8 cellular contexts compared by ENCODE assay signal in the genomic region with DNA sequence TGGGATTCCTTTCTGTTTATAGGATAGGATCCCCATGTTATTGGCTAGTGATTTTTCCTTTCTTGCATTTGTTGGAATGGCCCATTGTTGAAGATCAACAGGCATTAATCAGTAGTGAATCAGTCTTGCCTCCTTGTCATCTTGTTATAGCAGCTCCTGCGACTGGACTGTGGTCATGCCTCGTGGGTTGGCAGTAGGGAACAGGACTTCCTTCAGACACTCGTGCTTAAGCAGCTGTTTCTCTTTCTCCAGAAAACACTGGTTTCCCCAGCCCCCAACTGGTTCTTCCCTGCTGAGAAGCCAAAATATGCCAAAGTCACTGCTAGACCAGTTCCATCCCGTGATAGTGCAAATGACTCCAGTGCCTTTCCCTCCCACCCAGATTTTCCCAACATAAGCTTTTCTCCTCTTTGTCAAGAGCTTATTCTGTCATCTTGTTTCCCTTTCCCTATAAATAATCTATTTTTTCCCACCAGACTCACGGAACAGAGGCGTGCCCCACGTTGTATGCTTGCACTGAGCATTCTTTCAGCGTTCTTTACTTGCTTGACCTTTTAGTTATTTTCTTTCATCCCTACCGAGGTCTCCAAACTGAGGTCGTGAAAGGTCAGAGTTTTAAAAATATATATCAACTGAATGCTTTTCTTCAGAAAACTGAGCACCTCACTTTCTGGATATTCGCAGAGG.
DNase-seq lines count a peak whose midpoint lies in the region; ATAC-seq, FAIRE-seq and TF ChIP-seq lines count a peak whose summit lies in the region.

No MANE protein-coding gene starts in this region.

- DNase-seq in HCT116 (ENCODE audit: low read depth, low spot score) (no peak), breast epithelium (ENCODE audit: low spot score in 2 of 2) (peak in 1 of 2 donors; percentile 48), kidney tubule cell (ENCODE audit: low spot score) (peak; percentile 96), SIG-M5 (lab: John Stamatoyannopoulos, UW) (no peak), NCI-H2171 (lab: John Stamatoyannopoulos, UW) (no peak), frontal cortex (ENCODE audit: low spot score in 2 of 2) (no peak), NCI-H128 (lab: John Stamatoyannopoulos, UW; ENCODE audit: unreplicated experiment) (no peak)

- RAD21 ChIA-PET in HCT116 (lab: Charles Lee; ENCODE audit: low non-redundant PET in 1 of 2, low total read pairs in 2 of 2, uncharacterized antibody in 2 of 2, unreplicated experiment in 2 of 2), result no interaction called here

- peaks cover 52 to 61% of the 10 kb centered on the region in 2 experiments for H3K4me1 ChIP-seq in HCT116 (ENCODE audit: control insufficient read depth in 1 of 2, insufficient read depth in 2 of 2, low read length in 2 of 2)
- peaks cover 0 to 7% of the 10 kb centered on the region in 2 donors for H3K4me1 ChIP-seq in breast epithelium
- H3K4me1 ChIP-seq in stomach smooth muscle (ENCODE audit: control insufficient read depth, insufficient read depth, low read length), result peaks cover 47% of the 10 kb centered on the region

- H4K20me1 ChIP-seq in HCT116 (ENCODE audit: insufficient read depth), result no peaks in the 10 kb centered on the region

- H3K4me2 ChIP-seq in HCT116 (ENCODE audit: low read length), result peak overlapping the region; percentile 80

- H3K36me3 ChIP-seq in HCT116 (ENCODE audit: control insufficient read depth in 1 of 2, insufficient read depth in 2 of 2, low read length in 2 of 2) (no peaks in the 10 kb centered on the region), breast epithelium (no peaks in the 10 kb centered on the region), stomach smooth muscle (ENCODE audit: control insufficient read depth in 2 of 2, insufficient read depth in 2 of 2, low read length in 2 of 2) (no peaks in the 10 kb centered on the region)

- H3K27ac ChIP-seq in HCT116 (ENCODE audit: low read depth, low read length) (peak overlapping the region; percentile 6; the same call in 1 of the 2 replicates), breast epithelium (peak overlapping the region; percentile 86 to 87), stomach smooth muscle (ENCODE audit: low read length) (peak overlapping the region; percentile 50)

- 0 out of 2 replicates have a peak, but pooled peaks have one; percentile 2 for ATAC-seq in HCT116

- H3K9me2 ChIP-seq in HCT116 (ENCODE audit: insufficient read depth), result no peaks in the 10 kb centered on the region

- no peak for TF ChIP-seq RAD21 in HCT116 (IDR thresholded peaks at IDR 0.05; ENCODE audit: low read depth)

- no peaks in the 10 kb centered on the region; the same call in 1 of the 2 replicates for H3K79me2 ChIP-seq in HCT116 (ENCODE audit: insufficient read depth, low read length)

- no peak for TF ChIP-seq CTCF in HCT116 (IDR thresholded peaks at IDR 0.05 in 2 of 3, conservative IDR thresholded peaks at IDR 0.05 in 1 of 3; ENCODE audit: borderline replicate concordance in 1 of 3, insufficient read depth in 1 of 3, low read depth in 2 of 3, low read length in 2 of 3)
- no peak for TF ChIP-seq CTCF in breast epithelium (IDR thresholded peaks at IDR 0.05)

- peak overlapping the region; percentile 37 for H3K9ac ChIP-seq in HCT116 (ENCODE audit: low read length)
- no peak overlapping the region for H3K9ac ChIP-seq in stomach smooth muscle (ENCODE audit: low read length in 2 of 2)

- CTCF ChIA-PET in HCT116 (lab: Charles Lee), result no interaction called here

- FAIRE-seq in frontal cortex (lab: Jason Lieb, UNC), result no peak

- BruUV-seq in HCT116 (replicated peaks; lab: Mats Ljungman, UMichigan), result no TSS peak

- no peaks in the 10 kb centered on the region for H3K27me3 ChIP-seq in HCT116 (ENCODE audit: insufficient read depth, low read length)
- H3K27me3 ChIP-seq in breast epithelium, result no peaks in the 10 kb centered on the region
- H3K27me3 ChIP-seq in stomach smooth muscle (ENCODE audit: control insufficient read depth in 1 of 2, insufficient read depth in 2 of 2, low read length in 2 of 2), result no peaks in the 10 kb centered on the region

- TF ChIP-seq POLR2A in HCT116 (IDR thresholded peaks at IDR 0.05; ENCODE audit: borderline replicate concordance, extremely low read depth, insufficient read depth, insufficient read length) (no peak), breast epithelium (IDR thresholded peaks at IDR 0.05) (no peak)

- H2AFZ ChIP-seq in HCT116 (ENCODE audit: low read depth, low read length, poor library complexity, severe bottlenecking), result no peak overlapping the region

- H3K9me3 ChIP-seq in HCT116 (ENCODE audit: control insufficient read depth in 1 of 2, insufficient read depth in 1 of 2, low read depth in 1 of 2, low read length in 2 of 2) (no peaks in the 10 kb centered on the region), breast epithelium (no peaks in the 10 kb centered on the region), stomach smooth muscle (ENCODE audit: control insufficient read depth in 2 of 2, low read length in 2 of 2) (no peaks in the 10 kb centered on the region)

- POLR2A ChIA-PET in HCT116 (lab: Charles Lee), result no interaction called here

- intact Hi-C loops in HCT116 (cut with micrococcal nuclease) (loop anchor here (5.0 kb wide), 1 partner anchor 83 kb away; the partner anchor contains the start of gene SAMD4A), breast epithelium (cut with DNase I; ENCODE audit: low total_unique reads) (no loop called here)

- H3K4me3 ChIP-seq in HCT116 (replicated peaks in 1 of 2; ENCODE audit: low read depth in 1 of 2, low read length in 2 of 2), result peak overlapping the region in 1 of 2 experiments; percentile 37; a peak in 2 of 4 replicates
- peak overlapping the region in 1 of 3 donors; percentile 4 for H3K4me3 ChIP-seq in breast epithelium
- peak overlapping the region in 1 of 2 donors; percentile 44 for H3K4me3 ChIP-seq in stomach smooth muscle (ENCODE audit: low read length in 2 of 2)

TF ChIP-seq in HCT116, 20 proteins besides CTCF, POLR2A, EP300 and RAD21:
- TF ChIP-seq FOSL1 (IDR thresholded peaks at IDR 0.05; ENCODE audit: low read depth) (0 out of 2 replicates have a peak, but pooled peaks have one; percentile 38), JUND (IDR thresholded peaks at IDR 0.05) (peak; percentile 10; the same call in 1 of the 2 replicates), SP1 (IDR thresholded peaks at IDR 0.05; ENCODE audit: low read depth) (no peak), ZFX (IDR thresholded peaks at IDR 0.05) (no peak)
- TF ChIP-seq, protein P1, sequence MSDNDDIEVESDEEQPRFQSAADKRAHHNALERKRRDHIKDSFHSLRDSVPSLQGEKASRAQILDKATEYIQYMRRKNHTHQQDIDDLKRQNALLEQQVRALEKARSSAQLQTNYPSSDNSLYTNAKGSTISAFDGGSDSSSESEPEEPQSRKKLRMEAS (IDR thresholded peaks at IDR 0.05), result peak; percentile 43; the same call in 1 of the 2 replicates

Comparison
In these comparisons a context has a peak if more than half of its experiments do, and no peak if none do; other contexts are left out.
1. H3K27ac ChIP-seq: peak in every context shown above with its lines; median percentile 86 in breast epithelium; 50 in stomach smooth muscle; 6 in HCT116.